In genomic region chr3:126389792-126390142, GRCh38 we compare ENCODE assay signal across 13 cellular contexts. TPM values are rescaled to one million over a fixed set of nuclear protein-coding genes. Genes with fewer than 3 reads are reported as not detected.
DNase-seq lines count a peak whose midpoint lies in the region; ATAC-seq, FAIRE-seq and TF ChIP-seq lines count a peak whose summit lies in the region.
"Had no signal": no experiment of that assay in that cellular context is flagged by ENCODE, and none has a peak within 500 bp of the region (broad histone marks: within the 10 kb centered on the region; RNA-seq: fewer than 3 reads in every experiment).

No MANE protein-coding gene starts in this region.

- no peak for FAIRE-seq in astrocyte (lab: Jason Lieb, UNC)
- FAIRE-seq: bronchial epithelial cell had no signal

- H4K20me1 ChIP-seq in astrocyte (ENCODE audit: insufficient read depth, low read length): no peaks in the 10 kb centered on the region

- H3K4me3 Mint-ChIP-seq in activated CD8-positive, alpha-beta memory T cell treated with anti-CD3 and anti-CD28 coated beads, Interleukin-2, amount 10 ng/mL, durations not matched to agents 7 days and 5 days: no peak overlapping the region
- H3K4me3 Mint-ChIP-seq in astrocyte (ENCODE audit: unreplicated experiment): peak overlapping the region; percentile 66

- peak overlapping the region; percentile 2 for H4K91ac ChIP-seq in mesenchymal stem cell (ENCODE audit: low read length)

- H3K27me3 ChIP-seq in astrocyte (ENCODE audit: insufficient read depth, low read length) (peaks cover 30% of the 10 kb centered on the region), mesenchymal stem cell (ENCODE audit: control insufficient read depth in 1 of 2, insufficient read depth in 1 of 2, low read length in 2 of 2) (peaks cover 51 to 60% of the 10 kb centered on the region in 2 experiments)

- H3K9me3 ChIP-seq in astrocyte (ENCODE audit: insufficient read depth, low read depth, low read length) (no peaks in the 10 kb centered on the region), mesenchymal stem cell (ENCODE audit: control insufficient read depth, low read length) (no peaks in the 10 kb centered on the region), mucosa of descending colon (no peaks in the 10 kb centered on the region)

- H3K18ac ChIP-seq in mesenchymal stem cell (ENCODE audit: low read depth in 1 of 2, low read length in 2 of 2): peak overlapping the region in 1 of 2 experiments; percentile 61

- no peak overlapping the region for H2BK120ac ChIP-seq in mesenchymal stem cell (ENCODE audit: low read depth, low read length)

- no peak overlapping the region for H2BK5ac ChIP-seq in mesenchymal stem cell (ENCODE audit: low read depth, low read length, poor library complexity, severe bottlenecking)

- H3K9ac ChIP-seq in astrocyte (ENCODE audit: low read length) (no peak overlapping the region), mesenchymal stem cell (ENCODE audit: low read length) (peak overlapping the region; percentile 94)

- H3K4me3 ChIP-seq in astrocyte (ENCODE audit: insufficient read depth, low read depth, low read length) (no peak overlapping the region), mesenchymal stem cell (ENCODE audit: insufficient read depth in 1 of 2, low read depth in 1 of 2, low read length in 2 of 2) (no peak overlapping the region), mucosa of descending colon (no peak overlapping the region)

- H3K4me1 ChIP-seq in astrocyte (ENCODE audit: insufficient read depth, low read length) (no peaks in the 10 kb centered on the region), mesenchymal stem cell (ENCODE audit: control insufficient read depth, insufficient read depth, low read depth, low read length) (peaks cover 14% of the 10 kb centered on the region), mucosa of descending colon (ENCODE audit: low read depth) (peaks cover 2% of the 10 kb centered on the region)

- no peak overlapping the region for H3K4ac ChIP-seq in mesenchymal stem cell (ENCODE audit: low read depth in 1 of 2, low read length in 2 of 2)

- H3K36me3 ChIP-seq in astrocyte (ENCODE audit: insufficient read depth, low read length) (no peaks in the 10 kb centered on the region), mesenchymal stem cell (ENCODE audit: control insufficient read depth in 1 of 2, insufficient read depth in 2 of 2, low read depth in 1 of 2, low read length in 2 of 2) (no peaks in the 10 kb centered on the region), mucosa of descending colon (ENCODE audit: low read depth) (no peaks in the 10 kb centered on the region)

- ATAC-seq in activated CD8-positive, alpha-beta memory T cell treated with anti-CD3 and anti-CD28 coated beads, Interleukin-2, amount 10 ng/mL, durations not matched to agents 7 days and 5 days: no peak
- ATAC-seq in GM21786 (IDR thresholded peaks at IDR 0.05; ENCODE audit: unreplicated experiment): no peak
- no peak for ATAC-seq in mucosa of descending colon

- H3K79me1 ChIP-seq in mesenchymal stem cell (replicated peaks; ENCODE audit: low read length, poor library complexity, severe bottlenecking): no peaks in the 10 kb centered on the region

- no peak overlapping the region for H2AK5ac ChIP-seq in mesenchymal stem cell (ENCODE audit: low read length, severe bottlenecking)

- no peaks in the 10 kb centered on the region for H3K36me3 Mint-ChIP-seq in activated CD8-positive, alpha-beta memory T cell treated with anti-CD3 and anti-CD28 coated beads, Interleukin-2, amount 10 ng/mL, durations not matched to agents 7 days and 5 days
- no peaks in the 10 kb centered on the region for H3K36me3 Mint-ChIP-seq in astrocyte (ENCODE audit: low read depth, unreplicated experiment)

- no peak overlapping the region for H3K27ac ChIP-seq in astrocyte (ENCODE audit: low read depth, low read length)
- H3K27ac ChIP-seq in mesenchymal stem cell (ENCODE audit: low read length, poor library complexity, severe bottlenecking): no peak overlapping the region
- peak overlapping the region; percentile 4 for H3K27ac ChIP-seq in substantia nigra (ENCODE audit: low read depth, low read length, poor library complexity, severe bottlenecking)

- H2BK15ac ChIP-seq in mesenchymal stem cell (ENCODE audit: low read depth, poor library complexity, severe bottlenecking): no peak overlapping the region

- DNase-seq in activated CD8-positive, alpha-beta memory T cell treated with anti-CD3 and anti-CD28 coated beads, Interleukin-2, amount 50 U/mL, for 48 hours: peak; percentile 46
- no peak for DNase-seq in activated CD8-positive, alpha-beta memory T cell treated with anti-CD3 and anti-CD28 coated beads, Interleukin-2, amount 10 ng/mL, durations not matched to agents 7 days and 5 days
- DNase-seq in astrocyte (ENCODE audit: low read depth) (no peak), mesenchymal stem cell (no peak), substantia nigra (lab: John Stamatoyannopoulos, UW) (no peak), foreskin melanocyte (no peak), mucosa of descending colon (no peak)
- DNase-seq: T1000 had no signal

- H3K79me2 ChIP-seq in astrocyte (ENCODE audit: insufficient read depth, low read length): no peaks in the 10 kb centered on the region

- peak overlapping the region; percentile 88 for H3K4me2 ChIP-seq in astrocyte (ENCODE audit: low read length)
- peak overlapping the region; percentile 95 for H3K4me2 ChIP-seq in mesenchymal stem cell (ENCODE audit: low read length, poor library complexity, severe bottlenecking)

- no peaks in the 10 kb centered on the region for H3K9me3 Mint-ChIP-seq in activated CD8-positive, alpha-beta memory T cell treated with anti-CD3 and anti-CD28 coated beads, Interleukin-2, amount 10 ng/mL, durations not matched to agents 7 days and 5 days (ENCODE audit: low read depth)
- H3K9me3 Mint-ChIP-seq in astrocyte (ENCODE audit: unreplicated experiment): peaks cover 5% of the 10 kb centered on the region

- peaks cover 14% of the 10 kb centered on the region for H3K4me1 Mint-ChIP-seq in activated CD8-positive, alpha-beta memory T cell treated with anti-CD3 and anti-CD28 coated beads, Interleukin-2, amount 10 ng/mL, durations not matched to agents 7 days and 5 days
- peaks cover 2% of the 10 kb centered on the region for H3K4me1 Mint-ChIP-seq in astrocyte (ENCODE audit: low read depth, unreplicated experiment)

- 69% methylated on average over 14 of the region's 17 CpGs for WGBS in mesenchymal stem cell

- CTCF ChIA-PET in activated CD8-positive, alpha-beta memory T cell treated with anti-CD3 and anti-CD28 coated beads, Interleukin-2, amount 10 ng/mL, durations not matched to agents 7 days and 5 days (lab: Charles Lee): interaction anchor here (1.4 kb wide), 2 partner anchors 37 to 257 kb away, joined by 3 read pairs; no protein-coding TSS in a partner anchor

- no peak overlapping the region for H3K23ac ChIP-seq in mesenchymal stem cell (ENCODE audit: low read length in 2 of 2)

- no peak for TF ChIP-seq CTCF in astrocyte (IDR thresholded peaks at IDR 0.05; ENCODE audit: insufficient read depth, low read depth, low read length)
- no peak for TF ChIP-seq CTCF in mucosa of descending colon (IDR thresholded peaks at IDR 0.05)

- H2AFZ ChIP-seq in astrocyte (ENCODE audit: low read depth, low read length): peak overlapping the region; percentile 73
- no peak overlapping the region for H2AFZ ChIP-seq in mesenchymal stem cell (ENCODE audit: low read depth, low read length)

- no peak overlapping the region for H3K27ac Mint-ChIP-seq in activated CD8-positive, alpha-beta memory T cell treated with anti-CD3 and anti-CD28 coated beads, Interleukin-2, amount 10 ng/mL, durations not matched to agents 7 days and 5 days
- H3K27ac Mint-ChIP-seq in astrocyte (ENCODE audit: unreplicated experiment): peak overlapping the region; percentile 23

- H2BK12ac ChIP-seq in mesenchymal stem cell (ENCODE audit: low read length in 2 of 2): peak overlapping the region in 1 of 2 experiments; percentile 59

- H4K8ac ChIP-seq in mesenchymal stem cell (ENCODE audit: low read length): no peak overlapping the region

- intact Hi-C loops in mucosa of descending colon (cut with DNase I, micrococcal nuclease): loop anchor here (5.0 to 10.0 kb wide), 3 partner anchors 132 to 255 kb away; no protein-coding TSS in a partner anchor

- H3K27me3 Mint-ChIP-seq in activated CD8-positive, alpha-beta memory T cell treated with anti-CD3 and anti-CD28 coated beads, Interleukin-2, amount 10 ng/mL, durations not matched to agents 7 days and 5 days: peaks cover 56% of the 10 kb centered on the region
- peaks cover 55% of the 10 kb centered on the region for H3K27me3 Mint-ChIP-seq in astrocyte (ENCODE audit: low read depth, unreplicated experiment)

- H3K14ac ChIP-seq in mesenchymal stem cell (ENCODE audit: low read length in 2 of 2): no peak overlapping the region

RNA-seq across cellular contexts. Expression of gene CFAP100, which starts 4.9 kb away (rescaled TPM):
- total RNA-seq in activated CD8-positive, alpha-beta memory T cell treated with anti-CD3 and anti-CD28 coated beads, Interleukin-2, amount 10 ng/mL, durations not matched to agents 7 days and 5 days: not detected
- total RNA-seq in astrocyte: not detected in 2 replicates
- polyA plus RNA-seq in mesenchymal stem cell (2013, experiment 1 of 2): not detected
- polyA plus RNA-seq in mesenchymal stem cell (2013, experiment 2 of 2): not detected
- not detected for total RNA-seq in mucosa of descending colon
- total RNA-seq: A172, bronchial epithelial cell, Daoy, posterior vena cava had no signal

RNA-seq across cellular contexts. Expression of gene KLF15, which starts 32.6 kb away (rescaled TPM):
- not detected for total RNA-seq in activated CD8-positive, alpha-beta memory T cell treated with anti-CD3 and anti-CD28 coated beads, Interleukin-2, amount 10 ng/mL, durations not matched to agents 7 days and 5 days
- total RNA-seq in astrocyte (0.29 and 0.34 TPM in 2 replicates), mucosa of descending colon (10 to 100 TPM in 1 of 3 donors, 1 to 10 TPM in 2; 1.3 to 21.9 (median 2.0) TPM)
- polyA plus RNA-seq in mesenchymal stem cell (2013, experiment 1 of 2): 0.84 TPM
- 0.96 TPM for polyA plus RNA-seq in mesenchymal stem cell (2013, experiment 2 of 2)
